In genomic region chr18:58493070-58493469, GRCh38 we compare ENCODE assay signal across 11 cellular contexts.
DNase-seq lines count a peak whose midpoint lies in the region; FAIRE-seq and TF ChIP-seq lines count a peak whose summit lies in the region.
"Had no signal": no experiment of that assay in that cellular context is flagged by ENCODE, and none has a peak within 500 bp of the region (broad histone marks: within the 10 kb centered on the region; RNA-seq: fewer than 3 reads in every experiment).

No MANE protein-coding gene starts in this region.

- no peak for TF ChIP-seq CTCF in bronchial epithelial cell (IDR thresholded peaks at IDR 0.05; ENCODE audit: insufficient read depth, low read length, severe bottlenecking)
- TF ChIP-seq CTCF in right atrium auricular region (IDR thresholded peaks at IDR 0.05), result no peak
- no peak for TF ChIP-seq CTCF in vagina (IDR thresholded peaks at IDR 0.05)

- no peaks in the 10 kb centered on the region for H3K27me3 ChIP-seq in BLaER1
- H3K27me3 ChIP-seq in bronchial epithelial cell (ENCODE audit: control insufficient read depth, insufficient read depth, low read length), result peaks cover 6% of the 10 kb centered on the region
- H3K27me3 ChIP-seq in right atrium auricular region, result no peaks in the 10 kb centered on the region
- H3K27me3 ChIP-seq in vagina, result no peaks in the 10 kb centered on the region
- H3K27me3 ChIP-seq: MG63, ovary had no signal

- H3K9ac ChIP-seq in BLaER1, result no peak overlapping the region

- peaks cover 1% of the 10 kb centered on the region; the same call in 1 of the 2 replicates for H3K9me3 ChIP-seq in BLaER1
- H3K9me3 ChIP-seq in right atrium auricular region, result no peaks in the 10 kb centered on the region
- no peaks in the 10 kb centered on the region for H3K9me3 ChIP-seq in vagina
- H3K9me3 ChIP-seq: MG63, ovary had no signal

- no peaks in the 10 kb centered on the region for H4K20me1 ChIP-seq in BLaER1

- TF ChIP-seq POLR2A in vagina (IDR thresholded peaks at IDR 0.05), result no peak

- no peak overlapping the region for H3K27ac ChIP-seq in BLaER1
- peak overlapping the region; percentile 65 to 79 for H3K27ac ChIP-seq in right atrium auricular region
- H3K27ac ChIP-seq in vagina, result no peak overlapping the region

- intact Hi-C loops in vagina (cut with DNase I), result no loop called here

- H3K4me3 ChIP-seq in BLaER1, result no peak overlapping the region
- no peak overlapping the region for H3K4me3 ChIP-seq in bronchial epithelial cell (ENCODE audit: low read depth, low read length)
- no peak overlapping the region for H3K4me3 ChIP-seq in right atrium auricular region
- H3K4me3 ChIP-seq in vagina, result no peak overlapping the region
- H3K4me3 ChIP-seq: MG63, ovary had no signal

- DNase-seq in bronchial epithelial cell (ENCODE audit: low read depth) (no peak), right atrium auricular region (ENCODE audit: low spot score) (no peak), pons (ENCODE audit: low spot score) (peak; percentile 31), DMS53 treated with DMSO at 0.1 percent for 48 hours (lab: John Stamatoyannopoulos, UW; ENCODE audit: unreplicated experiment) (no peak), vagina (ENCODE audit: extremely low spot score in 2 of 2) (no peak), NCI-H2081 treated with DMSO at 0.1 percent for 48 hours (lab: John Stamatoyannopoulos, UW) (no peak), DMS 273 (lab: John Stamatoyannopoulos, UW; ENCODE audit: unreplicated experiment) (no peak)

- H3K36me3 ChIP-seq in BLaER1 (no peaks in the 10 kb centered on the region), bronchial epithelial cell (ENCODE audit: control insufficient read depth, insufficient read depth, low read length) (no peaks in the 10 kb centered on the region), right atrium auricular region (peaks cover 14% of the 10 kb centered on the region), vagina (no peaks in the 10 kb centered on the region)
- H3K36me3 ChIP-seq: MG63, ovary had no signal

- H3K4me2 ChIP-seq in BLaER1, result peak overlapping the region; percentile 33; the same call in 1 of the 2 replicates

- FAIRE-seq in bronchial epithelial cell (lab: Jason Lieb, UNC), result peak; percentile 43
- FAIRE-seq: frontal cortex had no signal

- H3K4me1 ChIP-seq in BLaER1, result peaks cover 27% of the 10 kb centered on the region
- peaks cover 0 to 25% of the 10 kb centered on the region in 2 donors for H3K4me1 ChIP-seq in right atrium auricular region
- H3K4me1 ChIP-seq in vagina, result peaks cover 21% of the 10 kb centered on the region

Comparison
In these comparisons a context has a peak if more than half of its experiments do, and no peak if none do; other contexts are left out.
1. H3K27ac ChIP-seq: peak in right atrium auricular region (2 of 2); none in BLaER1 (single experiment) and vagina (single experiment).